14 cellular contexts compared by ENCODE assay signal in the genomic region with DNA sequence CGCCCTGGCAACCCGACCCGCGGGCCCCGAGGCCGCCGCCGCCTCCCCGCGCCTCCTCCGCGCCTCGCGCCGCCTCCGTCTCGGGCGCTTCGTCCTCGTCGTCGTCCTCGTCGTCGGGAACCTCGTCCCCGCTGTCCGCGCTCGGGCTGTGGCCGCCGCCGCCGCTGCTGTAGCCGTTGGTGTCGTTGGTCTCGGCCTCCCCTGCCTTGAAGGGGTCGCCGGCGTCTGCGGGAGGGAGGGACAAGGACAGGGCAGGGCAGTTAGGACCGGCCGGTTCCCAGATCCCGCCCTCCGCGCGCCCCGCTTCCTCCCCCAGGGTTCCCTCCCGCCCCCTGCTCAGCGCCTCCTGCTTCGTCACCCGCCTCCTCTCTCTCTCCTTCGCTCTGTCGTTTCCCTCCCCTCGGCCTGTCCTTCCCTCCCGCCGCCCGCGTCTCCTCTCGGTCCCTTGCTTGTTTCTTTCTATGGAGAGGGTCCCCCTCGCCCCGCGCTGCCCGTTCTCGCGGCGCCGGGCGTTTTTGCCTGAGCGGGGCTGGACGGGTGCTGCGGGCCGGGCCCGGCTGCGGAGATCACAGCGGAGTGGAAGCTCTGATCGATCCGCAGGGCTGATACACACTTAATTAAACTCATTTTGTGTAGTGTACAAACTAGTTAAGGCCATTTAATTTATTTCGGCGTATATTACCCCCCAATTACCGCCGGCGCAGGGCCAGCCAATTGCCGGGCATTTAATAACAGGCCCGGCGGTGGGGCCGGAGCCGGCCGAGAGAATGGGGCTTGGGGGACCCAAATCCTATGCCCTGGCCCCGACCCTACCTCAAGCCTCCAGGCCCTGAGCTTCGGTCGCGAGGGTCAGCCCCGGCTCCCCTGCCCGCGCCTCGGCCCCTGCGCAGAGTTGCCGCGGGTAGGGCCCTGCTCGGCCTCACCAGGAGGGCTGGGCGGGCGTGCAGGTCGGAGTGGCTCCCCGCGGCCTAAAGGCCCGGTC. TPM values are rescaled to one million over a fixed set of nuclear protein-coding genes. Genes with fewer than 3 reads are reported as not detected.
DNase-seq lines count a peak whose midpoint lies in the region; ATAC-seq and TF ChIP-seq lines count a peak whose summit lies in the region.
"Had no signal": no experiment of that assay in that cellular context is flagged by ENCODE, and none has a peak within 500 bp of the region (broad histone marks: within the 10 kb centered on the region; RNA-seq: fewer than 3 reads in every experiment).

No MANE protein-coding gene starts in this region.

- H3K36me3 Mint-ChIP-seq in activated T-cell treated with anti-CD3 and anti-CD28 coated beads, Interleukin-2, amount 50 U/mL, for 4 hours (ENCODE audit: insufficient read depth): no peaks in the 10 kb centered on the region
- H3K36me3 Mint-ChIP-seq: natural killer cell treated with Interleukin-12 subunit alpha and Interleukin-12 subunit beta and Interleukin-15 and Interleukin-18, amount 100 ng/mL, for 72 hours had no signal

- intact Hi-C loops in lower lobe of right lung (cut with DNase I): no loop called here
- intact Hi-C loops in body of pancreas (cut with DNase I): no loop called here

- H3K4me3 ChIP-seq in lower lobe of right lung: no peak overlapping the region
- no peak overlapping the region for H3K4me3 ChIP-seq in body of pancreas

- H3K4me1 ChIP-seq in lower lobe of right lung (no peaks in the 10 kb centered on the region), body of pancreas (peaks cover 37% of the 10 kb centered on the region)

- H3K27me3 Mint-ChIP-seq in activated T-cell treated with anti-CD3 and anti-CD28 coated beads, Interleukin-2, amount 50 U/mL, for 4 hours (ENCODE audit: low read depth): peaks cover 52% of the 10 kb centered on the region

- H3K27ac ChIP-seq in lower lobe of right lung (no peak overlapping the region), body of pancreas (no peak overlapping the region)

- H3K4me3 Mint-ChIP-seq in activated T-cell treated with anti-CD3 and anti-CD28 coated beads, Interleukin-2, amount 50 U/mL, for 4 hours: no peak overlapping the region
- H3K4me3 Mint-ChIP-seq: activated T-helper 1 cell treated with anti-CD3 and anti-CD28 coated beads, Interleukin-12 subunit alpha, Interleukin-12 subunit beta, Interleukin-2, Interleukin-4 antibody, amounts not matched to agents 30 ng/mL and 10 ng/mL and 1 ng/mL, durations not matched to agents 14 hours and 24 hours and 36 hours; natural killer cell treated with Interleukin-12 subunit alpha and Interleukin-12 subunit beta and Interleukin-15 and Interleukin-18, amount 100 ng/mL, for 72 hours; T-helper 1 cell treated with Interleukin-12 subunit alpha and Interleukin-12 subunit beta and Interleukin-4 antibody, amounts not matched to agents 30 μg/mL and 1 μg/mL, for 36 hours had no signal

- DNase-seq in stimulated activated CD4-positive, alpha-beta T cell treated with anti-CD3 and anti-CD28 coated beads, Interleukin-2, amount 100 ng/mL, for 4 hours (ENCODE audit: low read depth): peak; percentile 10
- DNase-seq in stimulated activated CD4-positive, alpha-beta T cell treated with anti-CD3 and anti-CD28 coated beads, Interleukin-2, amount 100 ng/mL, for 24 hours: no peak
- peak; percentile 3 for DNase-seq in activated T-cell treated with anti-CD3 and anti-CD28 coated beads, Interleukin-2, amount 50 U/mL, for 4 hours
- peak; percentile 28 for DNase-seq in lower lobe of right lung
- no peak for DNase-seq in body of pancreas
- no peak for DNase-seq in hepatic stellate cell (ENCODE audit: low spot score)
- no peak for DNase-seq in superior temporal gyrus (ENCODE audit: extremely low spot score)
- DNase-seq in hypothalamus (lab: John Stamatoyannopoulos, UW): no peak
- DNase-seq: KG1, NCI-H2081 treated with DMSO at 0.1 percent for 48 hours had no signal

- no peak for TF ChIP-seq CTCF in lower lobe of right lung (IDR thresholded peaks at IDR 0.05)
- TF ChIP-seq CTCF in body of pancreas (IDR thresholded peaks at IDR 0.05): no peak

- H3K9me3 Mint-ChIP-seq in activated T-cell treated with anti-CD3 and anti-CD28 coated beads, Interleukin-2, amount 50 U/mL, for 4 hours: no peaks in the 10 kb centered on the region
- H3K9me3 Mint-ChIP-seq: natural killer cell treated with Interleukin-12 subunit alpha and Interleukin-12 subunit beta and Interleukin-15 and Interleukin-18, amount 100 ng/mL, for 72 hours had no signal

- no peaks in the 10 kb centered on the region for H3K9me3 ChIP-seq in lower lobe of right lung
- H3K9me3 ChIP-seq in body of pancreas: no peaks in the 10 kb centered on the region

- peaks cover 90% of the 10 kb centered on the region for H3K27me3 ChIP-seq in lower lobe of right lung (ENCODE audit: low read depth)
- peaks cover 7 to 49% of the 10 kb centered on the region in 2 donors for H3K27me3 ChIP-seq in body of pancreas

- 3 to 4% methylated on average over 43 to 104 of the region's 107 CpGs for WGBS in body of pancreas, 2 donors

- peak in 1 of 2 donors; percentile 22 for ATAC-seq in activated T-cell treated with anti-CD3 and anti-CD28 coated beads, Interleukin-2, amount 50 U/mL, for 4 hours
- ATAC-seq in lower lobe of right lung: no peak
- no peak for ATAC-seq in body of pancreas
- ATAC-seq: natural killer cell treated with Interleukin-12 subunit alpha and Interleukin-12 subunit beta and Interleukin-15 and Interleukin-18, amount 100 ng/mL, for 72 hours had no signal

- TF ChIP-seq POLR2A in body of pancreas (IDR thresholded peaks at IDR 0.05): no peak

- H3K36me3 ChIP-seq in lower lobe of right lung: no peaks in the 10 kb centered on the region
- H3K36me3 ChIP-seq in body of pancreas (replicated peaks in 1 of 2; ENCODE audit: insufficient read depth in 1 of 2, low read depth in 2 of 2): no peaks in the 10 kb centered on the region

- peaks cover 12% of the 10 kb centered on the region for H3K4me1 Mint-ChIP-seq in activated T-cell treated with anti-CD3 and anti-CD28 coated beads, Interleukin-2, amount 50 U/mL, for 4 hours (ENCODE audit: low read depth)

RNA-seq across cellular contexts. Expression of gene NKX1-1, which starts 2.4 kb away (rescaled TPM):
- not detected for total RNA-seq in activated T-cell treated with anti-CD3 and anti-CD28 coated beads, Interleukin-2, amount 50 U/mL, for 4 hours
- total RNA-seq in lower lobe of right lung (not detected), body of pancreas (not detected)
- total RNA-seq: activated T-helper 1 cell treated with anti-CD3 and anti-CD28 coated beads, Interleukin-12 subunit alpha, Interleukin-12 subunit beta, Interleukin-2, Interleukin-4 antibody, amounts not matched to agents 30 ng/mL and 10 ng/mL and 1 ng/mL, durations not matched to agents 14 hours and 24 hours and 36 hours; CD8-positive, alpha-beta memory T cell; natural killer cell treated with Interleukin-12 subunit alpha and Interleukin-12 subunit beta and Interleukin-15 and Interleukin-18, amount 100 ng/mL, for 72 hours had no signal

RNA-seq across cellular contexts. Expression of gene UVSSA, which starts 56.9 kb away (rescaled TPM):
- 10 to 100 TPM; 17.2 to 20.5 (median 18.9) TPM for total RNA-seq in activated T-cell treated with anti-CD3 and anti-CD28 coated beads, Interleukin-2, amount 50 U/mL, for 4 hours
- total RNA-seq in lower lobe of right lung: 27.9 TPM
- 10 to 100 TPM; 18.2 to 26.0 TPM for total RNA-seq in body of pancreas

Comparison
In these comparisons a context has a peak if more than half of its experiments do, and no peak if none do; other contexts are left out.
1. DNase-seq: peak in stimulated activated CD4-positive, alpha-beta T cell treated with anti-CD3 and anti-CD28 coated beads, Interleukin-2, amount 100 ng/mL, for 4 hours (single experiment), activated T-cell treated with anti-CD3 and anti-CD28 coated beads, Interleukin-2, amount 50 U/mL, for 4 hours (single experiment) and lower lobe of right lung (single experiment); none in stimulated activated CD4-positive, alpha-beta T cell treated with anti-CD3 and anti-CD28 coated beads, Interleukin-2, amount 100 ng/mL, for 24 hours (0 of 2), body of pancreas (0 of 4), hepatic stellate cell (single experiment), superior temporal gyrus (single experiment) and hypothalamus (0 of 51).